Comparison of ENCODE assay signal across 8 cellular contexts in genomic region chr15:99343836-99344551, GRCh38.
DNase-seq lines count a peak whose midpoint lies in the region; ATAC-seq and TF ChIP-seq lines count a peak whose summit lies in the region.

No MANE protein-coding gene starts in this region.

- H3F3A ChIP-seq in neural progenitor cell (ENCODE audit: low read depth), result no peaks in the 10 kb centered on the region

- H3K27ac ChIP-seq in neural progenitor cell (no peak overlapping the region), vagina (no peak overlapping the region)

- no peak overlapping the region for H3K4me3 ChIP-seq in neural progenitor cell
- H3K4me3 ChIP-seq in vagina, result no peak overlapping the region

- H3K9ac ChIP-seq in neural progenitor cell, result no peak overlapping the region

- no peak overlapping the region for H2AFZ ChIP-seq in neural progenitor cell (replicated peaks)

- intact Hi-C loops in vagina (cut with DNase I), result no loop called here

- H3K9me3 ChIP-seq in neural progenitor cell (ENCODE audit: low read depth) (no peaks in the 10 kb centered on the region), vagina (no peaks in the 10 kb centered on the region)

- ATAC-seq in GM18867 (IDR thresholded peaks at IDR 0.05; ENCODE audit: unreplicated experiment) (peak; percentile 37), GM18909 (IDR thresholded peaks at IDR 0.05; ENCODE audit: poor library complexity, unreplicated experiment) (no peak), HG03039 (IDR thresholded peaks at IDR 0.05; ENCODE audit: unreplicated experiment) (no peak)
- peak; percentile 32 to 45 for ATAC-seq in activated CD4-positive, CD25-positive, alpha-beta regulatory T cell treated with anti-CD3 and anti-CD28 coated beads, Interleukin-2, amount 50 U/mL, for 24 hours

- TF ChIP-seq CTCF in neural progenitor cell (IDR thresholded peaks at IDR 0.05) (peak; percentile 60), vagina (IDR thresholded peaks at IDR 0.05) (peak in 1 of 3 experiments; percentile 18)

- H3K27ac Mint-ChIP-seq in neural progenitor cell, result no peak overlapping the region

- H3K4me1 Mint-ChIP-seq in neural progenitor cell, result no peaks in the 10 kb centered on the region

- H3K36me3 Mint-ChIP-seq in neural progenitor cell, result peaks cover 2% of the 10 kb centered on the region

- H3K79me2 ChIP-seq in neural progenitor cell (ENCODE audit: low read depth), result no peaks in the 10 kb centered on the region

- peak; percentile 56 for DNase-seq in ecto neural progenitor cell (ENCODE audit: low spot score)
- DNase-seq in neural progenitor cell (ENCODE audit: low spot score), result peak; percentile 54
- no peak for DNase-seq in vagina (ENCODE audit: extremely low spot score in 2 of 2)
- no peak for DNase-seq in amniotic stem cell (lab: John Stamatoyannopoulos, UW)

- no peaks in the 10 kb centered on the region for H3K27me3 Mint-ChIP-seq in neural progenitor cell (ENCODE audit: insufficient read depth, low read depth)

- H3K4me3 Mint-ChIP-seq in neural progenitor cell, result no peak overlapping the region

- H3K4me2 ChIP-seq in neural progenitor cell, result no peak overlapping the region

- H3K9me3 Mint-ChIP-seq in neural progenitor cell, result peaks cover 8% of the 10 kb centered on the region

- no peaks in the 10 kb centered on the region for H3K36me3 ChIP-seq in neural progenitor cell
- no peaks in the 10 kb centered on the region for H3K36me3 ChIP-seq in vagina

- H3K27me3 ChIP-seq in neural progenitor cell (no peaks in the 10 kb centered on the region), vagina (no peaks in the 10 kb centered on the region)

- H3K4me1 ChIP-seq in neural progenitor cell, result no peaks in the 10 kb centered on the region
- H3K4me1 ChIP-seq in vagina, result peaks cover 8% of the 10 kb centered on the region

- no peaks in the 10 kb centered on the region for H4K20me1 ChIP-seq in neural progenitor cell (ENCODE audit: low read depth)

- TF ChIP-seq POLR2A in vagina (IDR thresholded peaks at IDR 0.05), result no peak

Comparison
In these comparisons a context has a peak if more than half of its experiments do, and no peak if none do; other contexts are left out.
1. ATAC-seq: peak in GM18867 (single experiment) and activated CD4-positive, CD25-positive, alpha-beta regulatory T cell treated with anti-CD3 and anti-CD28 coated beads, Interleukin-2, amount 50 U/mL, for 24 hours (2 of 2); none in GM18909 (single experiment) and HG03039 (single experiment).
2. DNase-seq: peak in ecto neural progenitor cell (single experiment) and neural progenitor cell (single experiment); none in vagina (0 of 2) and amniotic stem cell (single experiment).